Comparison of ENCODE assay signal across 8 cellular contexts in genomic region chr5:109688999-109689739, GRCh38. TPM values are rescaled to one million over a fixed set of nuclear protein-coding genes. Genes with fewer than 3 reads are reported as not detected.
A peak's percentile ranks its signal among the peaks of the same experiment; 100 is the strongest.
DNase-seq lines count a peak whose midpoint lies in the region; ATAC-seq and TF ChIP-seq lines count a peak whose summit lies in the region.

No MANE protein-coding gene starts in this region.

- intact Hi-C loops in aorta (cut with DNase I) = no loop called here

- H3K27me3 ChIP-seq in right atrium auricular region (no peaks in the 10 kb centered on the region), aorta (ENCODE audit: control insufficient read depth in 1 of 2, insufficient read depth in 2 of 2, low read length in 1 of 2) (no peaks in the 10 kb centered on the region)

- H3K9me3 Mint-ChIP-seq in T-helper 1 cell treated with Interleukin-12 subunit alpha and Interleukin-12 subunit beta and Interleukin-4 antibody, amounts not matched to agents 30 μg/mL and 1 μg/mL, for 36 hours = peaks cover 4% of the 10 kb centered on the region

- 1 to 2% methylated on average over 49 to 68 of the region's 68 CpGs for WGBS in aorta, 2 donors

- peaks cover 4% of the 10 kb centered on the region for H3K27me3 Mint-ChIP-seq in T-helper 1 cell treated with Interleukin-12 subunit alpha and Interleukin-12 subunit beta and Interleukin-4 antibody, amounts not matched to agents 30 μg/mL and 1 μg/mL, for 36 hours (ENCODE audit: low read depth)

- peak; percentile 55 for DNase-seq in NCI-H146 treated with DMSO at 0.1 percent for 48 hours (lab: John Stamatoyannopoulos, UW; ENCODE audit: unreplicated experiment)
- peak; percentile 28 to 90 (median 80) for DNase-seq in amygdala (lab: John Stamatoyannopoulos, UW)
- DNase-seq in right atrium auricular region (ENCODE audit: low spot score) = peak; percentile 82
- peak; percentile 96 for DNase-seq in putamen (ENCODE audit: low spot score)
- DNase-seq in aorta = peak; percentile 92 to 94

- peak overlapping the region; percentile 84 to 97 for H3K4me3 ChIP-seq in right atrium auricular region
- peak overlapping the region; percentile 62 to 81 for H3K4me3 ChIP-seq in aorta (ENCODE audit: low read length in 2 of 2)

- peak in 1 of 2 donors; percentile 3 for TF ChIP-seq CTCF in right atrium auricular region (IDR thresholded peaks at IDR 0.05)

- H3K36me3 Mint-ChIP-seq in T-helper 1 cell treated with Interleukin-12 subunit alpha and Interleukin-12 subunit beta and Interleukin-4 antibody, amounts not matched to agents 30 μg/mL and 1 μg/mL, for 36 hours (ENCODE audit: low read depth) = peaks cover 3% of the 10 kb centered on the region

- H3K4me1 ChIP-seq in right atrium auricular region (peaks cover 0 to 28% of the 10 kb centered on the region in 2 donors), aorta (ENCODE audit: control insufficient read depth in 1 of 2, insufficient read depth in 2 of 2, low read length in 2 of 2) (no peaks in the 10 kb centered on the region)

- peaks cover 36% of the 10 kb centered on the region for H3K4me1 Mint-ChIP-seq in T-helper 1 cell treated with Interleukin-12 subunit alpha and Interleukin-12 subunit beta and Interleukin-4 antibody, amounts not matched to agents 30 μg/mL and 1 μg/mL, for 36 hours (ENCODE audit: low read depth)

- H3K27ac ChIP-seq in right atrium auricular region (peak overlapping the region; percentile 97), aorta (ENCODE audit: low read depth in 1 of 2, low read length in 2 of 2) (peak overlapping the region in 1 of 2 donors; percentile 81)

- no peaks in the 10 kb centered on the region for H3K9me3 ChIP-seq in right atrium auricular region
- no peaks in the 10 kb centered on the region for H3K9me3 ChIP-seq in aorta (ENCODE audit: control insufficient read depth, low read length)

- H3K27ac Mint-ChIP-seq in T-helper 1 cell treated with Interleukin-12 subunit alpha and Interleukin-12 subunit beta and Interleukin-4 antibody, amounts not matched to agents 30 μg/mL and 1 μg/mL, for 36 hours = peak overlapping the region; percentile 81

- ATAC-seq in GM18498 (IDR thresholded peaks at IDR 0.05; ENCODE audit: unreplicated experiment) (peak; percentile 82), HG02852 (IDR thresholded peaks at IDR 0.05; ENCODE audit: unreplicated experiment) (peak; percentile 82), aorta (ENCODE audit: low FRiP score) (peak; percentile 96)

- H3K36me3 ChIP-seq in right atrium auricular region (no peaks in the 10 kb centered on the region), aorta (ENCODE audit: control insufficient read depth in 1 of 2, insufficient read depth in 2 of 2, low read length in 1 of 2) (no peaks in the 10 kb centered on the region)

- peak overlapping the region; percentile 93 for H3K4me3 Mint-ChIP-seq in T-helper 1 cell treated with Interleukin-12 subunit alpha and Interleukin-12 subunit beta and Interleukin-4 antibody, amounts not matched to agents 30 μg/mL and 1 μg/mL, for 36 hours

RNA-seq across cellular contexts. Expression of gene MAN2A1, which starts 0.6 kb away (rescaled TPM):
- total RNA-seq in right atrium auricular region (10 to 100 TPM; 10.0 to 10.4 TPM), aorta (10 to 100 TPM; 57.7 to 69.7 TPM)
- 10 to 100 TPM; 14.5 to 23.5 TPM for polyA plus RNA-seq in aorta

Comparison
In these comparisons a context has a peak if more than half of its experiments do, and no peak if none do; other contexts are left out.
1. RNA of gene MAN2A1, which starts 0.6 kb away (total RNA-seq): 57.7 to 69.7 TPM in aorta; 10.0 to 10.4 TPM in right atrium auricular region; every median in the first group is over 4 times any median in the second.
2. Peak in every context shown above with its lines, with median percentiles within 50 percentile points of each other: ATAC-seq and DNase-seq.